8 cellular contexts compared by ENCODE assay signal in genomic region chr11:44927174-44927661, GRCh38. TPM values are rescaled to one million over a fixed set of nuclear protein-coding genes. Genes with fewer than 3 reads are reported as not detected.
A peak's percentile ranks its signal among the peaks of the same experiment; 100 is the strongest.
DNase-seq lines count a peak whose midpoint lies in the region; ATAC-seq and TF ChIP-seq lines count a peak whose summit lies in the region.

No MANE protein-coding gene starts in this region.

- TF ChIP-seq CTCF in KMS-11 (conservative IDR thresholded peaks at IDR 0.05; ENCODE audit: low read depth, low read length) (peak; percentile 84), RWPE1 (conservative IDR thresholded peaks at IDR 0.05; ENCODE audit: low read depth) (peak; percentile 93), gastroesophageal sphincter (IDR thresholded peaks at IDR 0.05) (peak in 3 of 4 experiments; percentile 76 to 88 (median 78))

- TF ChIP-seq POLR2A in gastroesophageal sphincter (IDR thresholded peaks at IDR 0.05), result no peak

- no peaks in the 10 kb centered on the region for H3K4me1 ChIP-seq in KMS-11 (ENCODE audit: low read depth, poor library complexity, severe bottlenecking)
- peaks cover 0 to 15% (median 0%) of the 10 kb centered on the region in 3 donors for H3K4me1 ChIP-seq in gastroesophageal sphincter
- H3K4me1 ChIP-seq in trophoblast cell (ENCODE audit: control insufficient read depth in 1 of 2, insufficient read depth in 2 of 2, low read length in 2 of 2), result peaks cover 4 to 5% of the 10 kb centered on the region in 2 experiments
- no peaks in the 10 kb centered on the region for H3K4me1 ChIP-seq in aorta (ENCODE audit: control insufficient read depth in 1 of 2, insufficient read depth in 2 of 2, low read length in 2 of 2)

- H3K79me1 ChIP-seq in trophoblast cell (ENCODE audit: low read length), result no peaks in the 10 kb centered on the region

- H3K27ac ChIP-seq in KMS-11 (no peak overlapping the region), RWPE1 (no peak overlapping the region), gastroesophageal sphincter (no peak overlapping the region), trophoblast cell (ENCODE audit: low read depth, low read length) (no peak overlapping the region), aorta (ENCODE audit: low read depth in 1 of 2, low read length in 2 of 2) (no peak overlapping the region)

- H2AFZ ChIP-seq in KMS-11 (ENCODE audit: low read depth), result no peak overlapping the region
- H2AFZ ChIP-seq in trophoblast cell (ENCODE audit: insufficient read depth, low read length, poor library complexity), result no peak overlapping the region

- no peak overlapping the region for H3K9ac ChIP-seq in KMS-11
- no peak overlapping the region for H3K9ac ChIP-seq in trophoblast cell (ENCODE audit: low read length)

- DNase-seq in DMS79 (lab: John Stamatoyannopoulos, UW) (peak; percentile 44), RWPE1 (ENCODE audit: low spot score) (peak; percentile 51), trophoblast cell (peak; percentile 63 to 91), aorta (peak; percentile 78 to 90)
- peak; percentile 40 for DNase-seq in activated gamma-delta T cell treated with anti-CD3 and anti-CD28 coated beads, Interleukin-2, amount 50 U/mL, for 16 hours (ENCODE audit: low read depth)

- no peaks in the 10 kb centered on the region for H3K79me2 ChIP-seq in KMS-11 (ENCODE audit: insufficient read depth, low read depth)
- no peaks in the 10 kb centered on the region for H3K79me2 ChIP-seq in trophoblast cell (ENCODE audit: control insufficient read depth, insufficient read depth, low read length, poor library complexity)

- H3K4me2 ChIP-seq in KMS-11 (no peak overlapping the region), trophoblast cell (ENCODE audit: low read length) (no peak overlapping the region)

- no peak overlapping the region for H2BK120ac ChIP-seq in trophoblast cell (ENCODE audit: insufficient read depth, low read length, poor library complexity)

- H3K14ac ChIP-seq in trophoblast cell (ENCODE audit: low read length), result no peak overlapping the region

- POLR2A ChIA-PET in RWPE1 (lab: Yijun Ruan, JAX; ENCODE audit: low non-redundant PET), result no interaction called here

- H3K4me3 ChIP-seq in KMS-11 (IDR thresholded peaks at IDR 0.05; ENCODE audit: insufficient read depth, low read depth, low read length), result no peak overlapping the region
- no peak overlapping the region for H3K4me3 ChIP-seq in gastroesophageal sphincter
- no peak overlapping the region for H3K4me3 ChIP-seq in trophoblast cell (ENCODE audit: low read depth, low read length)
- no peak overlapping the region for H3K4me3 ChIP-seq in aorta (ENCODE audit: low read length in 2 of 2)

- no peak overlapping the region for H4K8ac ChIP-seq in trophoblast cell (ENCODE audit: low read depth, low read length)

- no peak overlapping the region for H3K4ac ChIP-seq in trophoblast cell (ENCODE audit: low read depth, low read length)

- H2BK5ac ChIP-seq in trophoblast cell (ENCODE audit: low read depth, low read length, poor library complexity), result no peak overlapping the region

- H3K27me3 ChIP-seq in KMS-11 (ENCODE audit: insufficient read depth, low read depth), result no peaks in the 10 kb centered on the region
- no peaks in the 10 kb centered on the region for H3K27me3 ChIP-seq in gastroesophageal sphincter
- no peaks in the 10 kb centered on the region for H3K27me3 ChIP-seq in trophoblast cell (ENCODE audit: insufficient read depth, low read length)
- no peaks in the 10 kb centered on the region for H3K27me3 ChIP-seq in aorta (ENCODE audit: control insufficient read depth in 1 of 2, insufficient read depth in 2 of 2, low read length in 1 of 2)

- H3K18ac ChIP-seq in trophoblast cell (ENCODE audit: low read length), result no peak overlapping the region

- H4K91ac ChIP-seq in trophoblast cell (ENCODE audit: low read depth, low read length), result no peak overlapping the region

- H3K36me3 ChIP-seq in KMS-11 (ENCODE audit: insufficient read depth) (no peaks in the 10 kb centered on the region), gastroesophageal sphincter (peaks cover 0 to 58% of the 10 kb centered on the region in 2 donors), trophoblast cell (ENCODE audit: control insufficient read depth in 1 of 2, insufficient read depth in 2 of 2, low read length in 2 of 2) (no peaks in the 10 kb centered on the region), aorta (ENCODE audit: control insufficient read depth in 1 of 2, insufficient read depth in 2 of 2, low read length in 1 of 2) (no peaks in the 10 kb centered on the region)

- H4K12ac ChIP-seq in trophoblast cell (ENCODE audit: low read depth, low read length), result no peak overlapping the region

- ATAC-seq in gastroesophageal sphincter (peak; percentile 47), aorta (ENCODE audit: low FRiP score) (peak; percentile 64), GM21390 (IDR thresholded peaks at IDR 0.05; ENCODE audit: unreplicated experiment) (no peak)

- H2BK12ac ChIP-seq in trophoblast cell (ENCODE audit: low read length), result no peak overlapping the region

- H3K9me3 ChIP-seq in gastroesophageal sphincter (no peaks in the 10 kb centered on the region), trophoblast cell (ENCODE audit: insufficient read depth, low read depth, low read length) (peaks cover 2% of the 10 kb centered on the region), aorta (ENCODE audit: control insufficient read depth, low read length) (no peaks in the 10 kb centered on the region)

- TF ChIP-seq EP300 in gastroesophageal sphincter (IDR thresholded peaks at IDR 0.05), result no peak

- intact Hi-C loops in aorta (cut with DNase I), result loop anchor here in 1 of 2 donors (1.0 kb wide), 1 partner anchor 178 kb away; no protein-coding TSS in a partner anchor

- WGBS in gastroesophageal sphincter (ENCODE audit: low coverage in 1 of 2), 2 donors, result 14 to 100% methylated on average over 1 to 5 of the region's 16 CpGs
- no CpG with 5 or more reads among the region's 16 CpGs for WGBS in trophoblast cell (ENCODE audit: extremely low coverage, insufficient coverage, insufficient read length)
- 20 to 25% methylated on average over 15 to 16 of the region's 16 CpGs for WGBS in aorta, 2 donors

- H3K23ac ChIP-seq in trophoblast cell (ENCODE audit: low read length), result no peak overlapping the region

- no peaks in the 10 kb centered on the region for H4K20me1 ChIP-seq in KMS-11 (ENCODE audit: insufficient read depth)

- CTCF ChIA-PET in RWPE1 (lab: Yijun Ruan, JAX), result interaction anchor here (0.6 to 14.8 kb wide), 37 partner anchors 9 to 411 kb away, joined by 3 to 407 read pairs (median 4); no protein-coding TSS in a partner anchor

- H2AK5ac ChIP-seq in trophoblast cell (ENCODE audit: low read length), result no peak overlapping the region

RNA-seq across cellular contexts. Expression of gene TP53I11, which starts 23.5 kb away (rescaled TPM):
- total RNA-seq in gastroesophageal sphincter (100 to 1,000 TPM in 1 of 4 donors, 10 to 100 TPM in 3; 19.8 to 110 (median 40.8) TPM), aorta (10 to 100 TPM; 54.5 to 85.6 TPM)
- 39.8 and 41.5 TPM in 2 replicates for polyA plus RNA-seq in trophoblast cell (2013)
- polyA plus RNA-seq in aorta, result 10 to 100 TPM; 25.9 to 37.3 TPM
